In genomic region chr6:21164768-21165326, GRCh38 we compare ENCODE assay signal across 9 cellular contexts.
DNase-seq lines count a peak whose midpoint lies in the region; ATAC-seq and TF ChIP-seq lines count a peak whose summit lies in the region.
"Had no signal": no experiment of that assay in that cellular context is flagged by ENCODE, and none has a peak within 500 bp of the region (broad histone marks: within the 10 kb centered on the region; RNA-seq: fewer than 3 reads in every experiment).

No MANE protein-coding gene starts in this region.

- no peak for TF ChIP-seq CTCF in GM10248 (IDR thresholded peaks at IDR 0.05; ENCODE audit: control extremely low read depth, extremely low read depth, low read depth, missing control alignments)
- TF ChIP-seq CTCF in astrocyte of the spinal cord (IDR thresholded peaks at IDR 0.05; ENCODE audit: low read depth, low read length) = no peak

- POLR2A ChIA-PET in GM10248 (lab: Yijun Ruan, JAX) (no interaction called here), HEK293T (lab: Yijun Ruan, JAX) (no interaction called here)

- in situ Hi-C loops in astrocyte of the spinal cord (cut with HindIII; ENCODE audit: low sequenced_read_pairs) = no loop called here

- peak; percentile 73 for ATAC-seq in GM19463 (IDR thresholded peaks at IDR 0.05; ENCODE audit: unreplicated experiment)
- ATAC-seq in HG03354 (IDR thresholded peaks at IDR 0.05; ENCODE audit: poor library complexity, severe bottlenecking, unreplicated experiment) = peak; percentile 82

- CTCF ChIA-PET in GM10248 (lab: Yijun Ruan, JAX) = interaction anchor here (0.9 to 1.9 kb wide), 4 partner anchors 9 to 21 kb away, joined by 3 to 9 read pairs (median 4); no protein-coding TSS in a partner anchor
- CTCF ChIA-PET in HEK293T (lab: Yijun Ruan, JAX) = interaction anchor here (0.6 kb wide), 1 partner anchor 941 kb away, joined by 3 read pairs; no protein-coding TSS in a partner anchor

- DNase-seq in GM10248 (ENCODE audit: extremely low spot score) (peak; percentile 28), astrocyte of the spinal cord (ENCODE audit: low read depth, low spot score) (peak; percentile 55), HEK293T (ENCODE audit: extremely low spot score) (no peak), putamen (ENCODE audit: low spot score) (no peak), NCI-H146 (lab: John Stamatoyannopoulos, UW) (no peak)
- no peak for DNase-seq in stimulated activated CD4-positive, alpha-beta T cell treated with anti-CD3 and anti-CD28 coated beads, Interleukin-1b, Interleukin-23, amount 100 ng/mL, for 48 hours
- DNase-seq: retina had no signal

- no peak overlapping the region for H3K4me3 ChIP-seq in astrocyte of the spinal cord (ENCODE audit: low read depth, low read length)

TF ChIP-seq in HEK293T, 16 proteins besides CTCF, POLR2A, EP300 and RAD21:
- TF ChIP-seq BHLHE40 (IDR thresholded peaks at IDR 0.05; ENCODE audit: borderline replicate concordance) (no peak), NFRKB (IDR thresholded peaks at IDR 0.05) (no peak), SP1 (IDR thresholded peaks at IDR 0.05) (no peak), LEF1 (IDR thresholded peaks at IDR 0.05; ENCODE audit: borderline replicate concordance) (no peak), CTBP1 (IDR thresholded peaks at IDR 0.05; ENCODE audit: borderline replicate concordance) (no peak), ELF4 (IDR thresholded peaks at IDR 0.05) (no peak), PKNOX1 (IDR thresholded peaks at IDR 0.05) (no peak), FOXK2 (IDR thresholded peaks at IDR 0.05) (no peak), L3MBTL2 (conservative IDR thresholded peaks at IDR 0.05) (no peak), FOXA1 (IDR thresholded peaks at IDR 0.05) (no peak), HDGF (IDR thresholded peaks at IDR 0.05; ENCODE audit: borderline replicate concordance) (no peak), SUZ12 (IDR thresholded peaks at IDR 0.05) (no peak), ZNF384 (IDR thresholded peaks at IDR 0.05) (no peak), TARDBP (IDR thresholded peaks at IDR 0.05) (no peak), FOXM1 (IDR thresholded peaks at IDR 0.05; ENCODE audit: borderline replicate concordance) (no peak), ARNT (IDR thresholded peaks at IDR 0.05) (no peak)
TF ChIP-seq in HEK293T: peak in this region for 0.

Comparison
In these comparisons a context has a peak if more than half of its experiments do, and no peak if none do; other contexts are left out.
1. DNase-seq: peak in GM10248 (single experiment) and astrocyte of the spinal cord (single experiment); none in HEK293T (single experiment), stimulated activated CD4-positive, alpha-beta T cell treated with anti-CD3 and anti-CD28 coated beads, Interleukin-1b, Interleukin-23, amount 100 ng/mL, for 48 hours (single experiment), putamen (single experiment) and NCI-H146 (single experiment).